8 cellular contexts compared by ENCODE assay signal in the genomic region with DNA sequence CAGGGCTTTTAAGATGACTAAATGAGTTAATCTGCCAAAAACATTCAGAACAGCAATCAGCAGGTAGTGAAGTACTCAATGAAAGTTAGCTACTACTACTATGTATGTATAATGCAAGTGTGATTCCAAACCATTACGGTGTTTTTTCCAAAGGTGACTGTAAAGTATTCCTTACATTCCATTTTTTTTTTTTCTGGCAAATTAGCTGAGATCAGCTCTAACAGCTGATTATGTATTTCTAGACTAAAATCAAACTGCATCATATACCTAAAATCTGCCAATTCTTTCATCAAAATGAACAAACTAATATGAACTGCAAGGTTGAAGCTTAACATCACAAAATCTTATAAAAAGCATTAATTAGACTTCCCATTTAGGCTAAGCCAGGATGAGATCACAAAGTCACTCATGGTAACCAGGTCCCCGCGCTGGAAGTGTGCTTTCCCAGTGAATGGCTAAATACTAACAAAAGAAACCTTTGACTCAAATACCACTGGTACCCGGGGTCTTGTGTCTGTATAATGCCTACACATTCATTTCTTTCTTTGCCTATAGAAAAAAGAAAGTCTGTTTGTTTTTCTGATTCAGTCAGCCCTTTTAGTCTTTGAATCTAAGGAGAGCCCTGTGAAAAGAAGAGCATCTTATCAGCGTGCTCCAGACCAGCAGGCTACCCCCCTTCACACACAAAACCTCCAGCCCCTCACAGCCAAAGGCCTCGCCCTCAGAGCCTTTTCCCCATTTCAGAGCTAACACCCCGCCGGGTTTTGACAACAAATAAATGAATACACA.
DNase-seq lines count a peak whose midpoint lies in the region; ATAC-seq lines count a peak whose summit lies in the region.

No MANE protein-coding gene starts in this region.

- no peak for DNase-seq in activated CD8-positive, alpha-beta memory T cell treated with anti-CD3 and anti-CD28 coated beads, Interleukin-2, amount 10 ng/mL, durations not matched to agents 7 days and 5 days
- no peak for DNase-seq in activated CD8-positive, alpha-beta memory T cell treated with anti-CD3 and anti-CD28 coated beads for 24 hours
- DNase-seq in activated T-helper 2 cell treated with anti-CD3 and anti-CD28 coated beads, Interferon-gamma antibody, Interleukin-2, Interleukin-4, amounts not matched to agents 10 μg/mL and 5 μg/mL and 100 μg/mL, durations not matched to agents 14 hours and 24 hours and 36 hours (ENCODE audit: low spot score): no peak
- no peak for DNase-seq in NCI-H2196 (lab: John Stamatoyannopoulos, UW; ENCODE audit: unreplicated experiment)

- ATAC-seq in activated CD8-positive, alpha-beta memory T cell treated with anti-CD3 and anti-CD28 coated beads, Interleukin-2, amount 10 ng/mL, durations not matched to agents 7 days and 5 days: no peak
- ATAC-seq in HG03565 (IDR thresholded peaks at IDR 0.05; ENCODE audit: unreplicated experiment) (no peak), GM21717 (IDR thresholded peaks at IDR 0.05; ENCODE audit: unreplicated experiment) (no peak)

- no peaks in the 10 kb centered on the region for H3K9me3 Mint-ChIP-seq in activated CD8-positive, alpha-beta memory T cell treated with anti-CD3 and anti-CD28 coated beads, Interleukin-2, amount 10 ng/mL, durations not matched to agents 7 days and 5 days (ENCODE audit: low read depth)
- H3K9me3 Mint-ChIP-seq in activated T-helper 2 cell treated with anti-CD3 and anti-CD28 coated beads, Interferon-gamma antibody, Interleukin-2, Interleukin-4, amounts not matched to agents 10 μg/mL and 5 μg/mL and 100 μg/mL, durations not matched to agents 14 hours and 24 hours and 36 hours: no peaks in the 10 kb centered on the region

- H3K4me1 Mint-ChIP-seq in activated CD8-positive, alpha-beta memory T cell treated with anti-CD3 and anti-CD28 coated beads, Interleukin-2, amount 10 ng/mL, durations not matched to agents 7 days and 5 days: peaks cover 67% of the 10 kb centered on the region
- H3K4me1 Mint-ChIP-seq in activated T-helper 2 cell treated with anti-CD3 and anti-CD28 coated beads, Interferon-gamma antibody, Interleukin-2, Interleukin-4, amounts not matched to agents 10 μg/mL and 5 μg/mL and 100 μg/mL, durations not matched to agents 14 hours and 24 hours and 36 hours (ENCODE audit: low read depth): peaks cover 64% of the 10 kb centered on the region

- peaks cover 17% of the 10 kb centered on the region for H3K36me3 Mint-ChIP-seq in activated CD8-positive, alpha-beta memory T cell treated with anti-CD3 and anti-CD28 coated beads, Interleukin-2, amount 10 ng/mL, durations not matched to agents 7 days and 5 days
- H3K36me3 Mint-ChIP-seq in activated T-helper 2 cell treated with anti-CD3 and anti-CD28 coated beads, Interferon-gamma antibody, Interleukin-2, Interleukin-4, amounts not matched to agents 10 μg/mL and 5 μg/mL and 100 μg/mL, durations not matched to agents 14 hours and 24 hours and 36 hours (ENCODE audit: low read depth): peaks cover 20% of the 10 kb centered on the region

- H3K36me3 ChIP-seq in iPS-18a (ENCODE audit: control insufficient read depth, low read depth, low read length) (no peaks in the 10 kb centered on the region), stomach smooth muscle (ENCODE audit: control insufficient read depth in 2 of 2, insufficient read depth in 2 of 2, low read length in 2 of 2) (no peaks in the 10 kb centered on the region)

- peak overlapping the region; percentile 83 for H3K4me3 ChIP-seq in iPS-18a (ENCODE audit: low read length)
- peak overlapping the region; percentile 73 to 81 for H3K4me3 ChIP-seq in stomach smooth muscle (ENCODE audit: low read length in 2 of 2)

- H3K27me3 Mint-ChIP-seq in activated CD8-positive, alpha-beta memory T cell treated with anti-CD3 and anti-CD28 coated beads, Interleukin-2, amount 10 ng/mL, durations not matched to agents 7 days and 5 days: no peaks in the 10 kb centered on the region
- H3K27me3 Mint-ChIP-seq in activated T-helper 2 cell treated with anti-CD3 and anti-CD28 coated beads, Interferon-gamma antibody, Interleukin-2, Interleukin-4, amounts not matched to agents 10 μg/mL and 5 μg/mL and 100 μg/mL, durations not matched to agents 14 hours and 24 hours and 36 hours (ENCODE audit: low read depth): no peaks in the 10 kb centered on the region

- H3K27ac ChIP-seq in iPS-18a (ENCODE audit: low read length) (no peak overlapping the region), stomach smooth muscle (ENCODE audit: low read length) (no peak overlapping the region)

- H3K27me3 ChIP-seq in iPS-18a (ENCODE audit: control insufficient read depth, insufficient read depth, low read length): peaks cover 69% of the 10 kb centered on the region
- no peaks in the 10 kb centered on the region for H3K27me3 ChIP-seq in stomach smooth muscle (ENCODE audit: control insufficient read depth in 1 of 2, insufficient read depth in 2 of 2, low read length in 2 of 2)

- intact Hi-C loops in activated T-helper 2 cell treated with anti-CD3 and anti-CD28 coated beads, Interferon-gamma antibody, Interleukin-2, Interleukin-4, amounts not matched to agents 10 μg/mL and 5 μg/mL and 100 μg/mL, durations not matched to agents 14 hours and 24 hours and 36 hours (cut with micrococcal nuclease): loop anchor here (5.0 to 10.0 kb wide), 2 partner anchors 73 to 690 kb away; a partner anchor contains a TSS

- peak overlapping the region; percentile 95 for H3K4me3 Mint-ChIP-seq in activated CD8-positive, alpha-beta memory T cell treated with anti-CD3 and anti-CD28 coated beads, Interleukin-2, amount 10 ng/mL, durations not matched to agents 7 days and 5 days
- peak overlapping the region; percentile 78 for H3K4me3 Mint-ChIP-seq in activated T-helper 2 cell treated with anti-CD3 and anti-CD28 coated beads, Interferon-gamma antibody, Interleukin-2, Interleukin-4, amounts not matched to agents 10 μg/mL and 5 μg/mL and 100 μg/mL, durations not matched to agents 14 hours and 24 hours and 36 hours (ENCODE audit: low read depth)

- H3K9me3 ChIP-seq in iPS-18a (ENCODE audit: control insufficient read depth, low read depth, low read length): no peaks in the 10 kb centered on the region
- no peaks in the 10 kb centered on the region for H3K9me3 ChIP-seq in stomach smooth muscle (ENCODE audit: control insufficient read depth in 2 of 2, low read length in 2 of 2)

- no peak overlapping the region for H3K9ac ChIP-seq in iPS-18a (ENCODE audit: low read length)
- peak overlapping the region in 1 of 2 donors; percentile 70 for H3K9ac ChIP-seq in stomach smooth muscle (ENCODE audit: low read length in 2 of 2)

- CTCF ChIA-PET in activated CD8-positive, alpha-beta memory T cell treated with anti-CD3 and anti-CD28 coated beads, Interleukin-2, amount 10 ng/mL, durations not matched to agents 7 days and 5 days (lab: Charles Lee): interaction anchor here (0.8 to 6.6 kb wide), 4 partner anchors 11 to 88 kb away, joined by 3 to 33 read pairs (median 10); a partner anchor contains a TSS

- peak overlapping the region; percentile 82 for H3K27ac Mint-ChIP-seq in activated CD8-positive, alpha-beta memory T cell treated with anti-CD3 and anti-CD28 coated beads, Interleukin-2, amount 10 ng/mL, durations not matched to agents 7 days and 5 days
- H3K27ac Mint-ChIP-seq in activated T-helper 2 cell treated with anti-CD3 and anti-CD28 coated beads, Interferon-gamma antibody, Interleukin-2, Interleukin-4, amounts not matched to agents 10 μg/mL and 5 μg/mL and 100 μg/mL, durations not matched to agents 14 hours and 24 hours and 36 hours: peak overlapping the region; percentile 75

- H3K4me1 ChIP-seq in iPS-18a (ENCODE audit: control insufficient read depth, low read depth, low read length) (peaks cover 57% of the 10 kb centered on the region), stomach smooth muscle (ENCODE audit: control insufficient read depth, insufficient read depth, low read length) (peaks cover 23% of the 10 kb centered on the region)
